8 cellular contexts compared by ENCODE assay signal in genomic region chr1:172089768-172090510, GRCh38.
DNase-seq lines count a peak whose midpoint lies in the region; FAIRE-seq and TF ChIP-seq lines count a peak whose summit lies in the region.

No MANE protein-coding gene starts in this region.

- TF ChIP-seq POLR2A in H54 (IDR thresholded peaks at IDR 0.05; ENCODE audit: low read depth, low read length) = no peak

- FAIRE-seq in H54 (lab: Jason Lieb, UNC) = peak; percentile 95

- TF ChIP-seq CTCF in SU-DHL-6 (IDR thresholded peaks at IDR 0.05; ENCODE audit: insufficient read depth, low read length, poor library complexity, severe bottlenecking) = peak; percentile 75

- H3K27me3 ChIP-seq in SU-DHL-6 (ENCODE audit: low read length) = no peaks in the 10 kb centered on the region

- no peaks in the 10 kb centered on the region for H3K36me3 ChIP-seq in SU-DHL-6 (ENCODE audit: low read length)

- H3K9me2 ChIP-seq in SU-DHL-6 (replicated peaks; ENCODE audit: insufficient read depth, low read length) = no peaks in the 10 kb centered on the region

- no peak overlapping the region for H3K4me2 ChIP-seq in SU-DHL-6 (ENCODE audit: low read depth, low read length, poor library complexity, severe bottlenecking)

- no peak overlapping the region for H3K9ac ChIP-seq in SU-DHL-6 (ENCODE audit: low read length)

- no peaks in the 10 kb centered on the region for H4K20me1 ChIP-seq in SU-DHL-6 (ENCODE audit: low read depth, low read length)

- H3K27ac ChIP-seq in SU-DHL-6 (ENCODE audit: low read depth, low read length) = no peak overlapping the region

- no peaks in the 10 kb centered on the region for H3K79me2 ChIP-seq in SU-DHL-6 (ENCODE audit: insufficient read depth, low read length)

- peak; percentile 19 for DNase-seq in CD1c-positive myeloid dendritic cell (ENCODE audit: extremely low spot score)
- no peak for DNase-seq in H54 (ENCODE audit: insufficient read length, low spot score)
- peak; percentile 12 for DNase-seq in activated naive CD8-positive, alpha-beta T cell treated with anti-CD3 and anti-CD28 coated beads, Interleukin-2, amount 50 U/mL, for 16 hours (ENCODE audit: low read depth, low spot score)
- DNase-seq in iPS DF 4.7 (ENCODE audit: extremely low read depth, low spot score) = peak; percentile 19
- DNase-seq in stimulated activated CD4-positive, alpha-beta T cell treated with anti-CD3 and anti-CD28 coated beads, Interleukin-2, amount 100 ng/mL, for 48 hours = peak; percentile 38 to 41
- no peak for DNase-seq in NCI-H2107 treated with DMSO at 0.1 percent for 48 hours (lab: John Stamatoyannopoulos, UW; ENCODE audit: unreplicated experiment)
- DNase-seq in SK-N-DZ (ENCODE audit: low spot score) = no peak

- H2AFZ ChIP-seq in SU-DHL-6 (ENCODE audit: low read depth, low read length, severe bottlenecking) = no peak overlapping the region

- no peaks in the 10 kb centered on the region for H3K9me3 ChIP-seq in SU-DHL-6 (ENCODE audit: insufficient read depth, low read length)

- H3F3A ChIP-seq in SU-DHL-6 (ENCODE audit: insufficient read depth) = no peaks in the 10 kb centered on the region

- H3K4me3 ChIP-seq in SU-DHL-6 (ENCODE audit: insufficient read depth, low read length, poor library complexity, severe bottlenecking) = no peak overlapping the region

Comparison
In these comparisons a context has a peak if more than half of its experiments do, and no peak if none do; other contexts are left out.
1. DNase-seq: peak in CD1c-positive myeloid dendritic cell (single experiment), activated naive CD8-positive, alpha-beta T cell treated with anti-CD3 and anti-CD28 coated beads, Interleukin-2, amount 50 U/mL, for 16 hours (single experiment), iPS DF 4.7 (single experiment) and stimulated activated CD4-positive, alpha-beta T cell treated with anti-CD3 and anti-CD28 coated beads, Interleukin-2, amount 100 ng/mL, for 48 hours (2 of 2); none in H54 (single experiment), NCI-H2107 treated with DMSO at 0.1 percent for 48 hours (single experiment) and SK-N-DZ (single experiment).